11 cellular contexts compared by ENCODE assay signal in genomic region chr22:40874016-40874415, GRCh38. TPM values are rescaled to one million over a fixed set of nuclear protein-coding genes. Genes with fewer than 3 reads are reported as not detected.
"Had no signal": no experiment of that assay in that cellular context is flagged by ENCODE, and none has a peak within 500 bp of the region (broad histone marks: within the 10 kb centered on the region; RNA-seq: fewer than 3 reads in every experiment).

No MANE protein-coding gene starts in this region.

- FAIRE-seq: K562 had no signal

- H3K4me3 Mint-ChIP-seq: HFFc6 had no signal

- H3K9me3 ChIP-seq: HAP-1 had no signal

- ATAC-seq: HCT116, K562 had no signal

- H3K27ac ChIP-seq: GM23248, HL-60 had no signal

- DNase-seq: GM23248, GOT3, H7, HFFc6, KG1 had no signal

- H3K27ac Mint-ChIP-seq: HFFc6 had no signal

- H3K9ac ChIP-seq: GM23248 had no signal

- H2AFZ ChIP-seq: GM23248 had no signal

- H3K9me3 Mint-ChIP-seq: HFFc6 had no signal

- H3K4me3 ChIP-seq: GM23248, HAP-1, K562 had no signal

RNA-seq across cellular contexts. Expression of gene DNAJB7, which starts 12.1 kb away (rescaled TPM):
- total RNA-seq: GM23248, H4, H7, HFFc6, HT1080, K562 had no signal
